7 cellular contexts compared by ENCODE assay signal in the genomic region with DNA sequence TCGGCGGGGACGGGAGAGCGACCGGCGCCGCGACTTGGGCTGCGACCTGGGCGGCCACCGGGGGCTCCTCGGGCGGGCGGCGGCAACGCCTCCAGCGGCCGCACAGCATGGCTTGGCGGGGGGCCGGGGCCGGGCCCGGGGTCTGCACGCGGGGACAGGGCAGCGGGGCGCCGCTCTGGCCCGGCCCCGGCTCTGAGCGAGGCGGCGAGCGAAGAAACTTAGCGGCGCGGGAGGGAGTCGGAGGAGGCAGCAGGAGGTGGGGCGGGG. TPM values are rescaled to one million over a fixed set of nuclear protein-coding genes. Genes with fewer than 3 reads are reported as not detected.
DNase-seq lines count a peak whose midpoint lies in the region; ATAC-seq and TF ChIP-seq lines count a peak whose summit lies in the region.

A gene with protein sequence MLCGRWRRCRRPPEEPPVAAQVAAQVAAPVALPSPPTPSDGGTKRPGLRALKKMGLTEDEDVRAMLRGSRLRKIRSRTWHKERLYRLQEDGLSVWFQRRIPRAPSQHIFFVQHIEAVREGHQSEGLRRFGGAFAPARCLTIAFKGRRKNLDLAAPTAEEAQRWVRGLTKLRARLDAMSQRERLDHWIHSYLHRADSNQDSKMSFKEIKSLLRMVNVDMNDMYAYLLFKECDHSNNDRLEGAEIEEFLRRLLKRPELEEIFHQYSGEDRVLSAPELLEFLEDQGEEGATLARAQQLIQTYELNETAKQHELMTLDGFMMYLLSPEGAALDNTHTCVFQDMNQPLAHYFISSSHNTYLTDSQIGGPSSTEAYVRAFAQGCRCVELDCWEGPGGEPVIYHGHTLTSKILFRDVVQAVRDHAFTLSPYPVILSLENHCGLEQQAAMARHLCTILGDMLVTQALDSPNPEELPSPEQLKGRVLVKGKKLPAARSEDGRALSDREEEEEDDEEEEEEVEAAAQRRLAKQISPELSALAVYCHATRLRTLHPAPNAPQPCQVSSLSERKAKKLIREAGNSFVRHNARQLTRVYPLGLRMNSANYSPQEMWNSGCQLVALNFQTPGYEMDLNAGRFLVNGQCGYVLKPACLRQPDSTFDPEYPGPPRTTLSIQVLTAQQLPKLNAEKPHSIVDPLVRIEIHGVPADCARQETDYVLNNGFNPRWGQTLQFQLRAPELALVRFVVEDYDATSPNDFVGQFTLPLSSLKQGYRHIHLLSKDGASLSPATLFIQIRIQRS (minus strand): TSS at position 214 of the 267 bp plus-strand sequence. CDS start 105 bp downstream, at position 109.

- H3K27me3 Mint-ChIP-seq in WTC11 (ENCODE audit: low read depth), result no peaks in the 10 kb centered on the region; the same call in 1 of the 2 replicates

- no peak for TF ChIP-seq CTCF in WTC11 (IDR thresholded peaks at IDR 0.05)

- H3K4me3 Mint-ChIP-seq in WTC11, result peak within 1 kb of the TSS; percentile 81

- H3K36me3 Mint-ChIP-seq in WTC11, result no peaks in the 10 kb centered on the region

- peak; percentile 9 for ATAC-seq in HG03432 (IDR thresholded peaks at IDR 0.05; ENCODE audit: unreplicated experiment)
- no peak for ATAC-seq in WTC11
- no peak for ATAC-seq in Right ventricle myocardium superior (ENCODE audit: poor library complexity)
- ATAC-seq in GM19467 (IDR thresholded peaks at IDR 0.05; ENCODE audit: unreplicated experiment), result no peak
- ATAC-seq in GM19328 (IDR thresholded peaks at IDR 0.05; ENCODE audit: unreplicated experiment), result no peak

- POLR2A ChIA-PET in WTC11 (lab: Charles Lee), result no interaction called here

- intact Hi-C loops in Right ventricle myocardium superior (cut with DNase I), result loop anchor here (5.0 kb wide), 2 partner anchors 35 to 210 kb away; no protein-coding TSS in a partner anchor

- DNase-seq in WTC11 (ENCODE audit: low spot score) (no peak), Right ventricle myocardium superior (no peak), pulmonary artery endothelial cell (ENCODE audit: low read depth, low spot score) (no peak), UCSD-AML1 (lab: John Stamatoyannopoulos, UW; ENCODE audit: unreplicated experiment) (no peak)

- H3K9me3 Mint-ChIP-seq in WTC11, result no peaks in the 10 kb centered on the region

- CTCF ChIA-PET in WTC11 (lab: Charles Lee), result interaction anchor here (0.7 to 7.6 kb wide), 8 partner anchors 12 to 211 kb away, joined by 3 to 531 read pairs (median 6); a partner anchor contains a TSS

- 0 out of 2 replicates have a peak within 1 kb of the TSS, but pooled peaks have one; percentile 57 for H3K27ac Mint-ChIP-seq in WTC11

- peaks cover 23% of the 10 kb centered on the region for H3K4me1 Mint-ChIP-seq in WTC11

TF ChIP-seq in WTC11, 78 proteins besides CTCF, POLR2A, EP300 and RAD21:
- TF ChIP-seq, protein P1, sequence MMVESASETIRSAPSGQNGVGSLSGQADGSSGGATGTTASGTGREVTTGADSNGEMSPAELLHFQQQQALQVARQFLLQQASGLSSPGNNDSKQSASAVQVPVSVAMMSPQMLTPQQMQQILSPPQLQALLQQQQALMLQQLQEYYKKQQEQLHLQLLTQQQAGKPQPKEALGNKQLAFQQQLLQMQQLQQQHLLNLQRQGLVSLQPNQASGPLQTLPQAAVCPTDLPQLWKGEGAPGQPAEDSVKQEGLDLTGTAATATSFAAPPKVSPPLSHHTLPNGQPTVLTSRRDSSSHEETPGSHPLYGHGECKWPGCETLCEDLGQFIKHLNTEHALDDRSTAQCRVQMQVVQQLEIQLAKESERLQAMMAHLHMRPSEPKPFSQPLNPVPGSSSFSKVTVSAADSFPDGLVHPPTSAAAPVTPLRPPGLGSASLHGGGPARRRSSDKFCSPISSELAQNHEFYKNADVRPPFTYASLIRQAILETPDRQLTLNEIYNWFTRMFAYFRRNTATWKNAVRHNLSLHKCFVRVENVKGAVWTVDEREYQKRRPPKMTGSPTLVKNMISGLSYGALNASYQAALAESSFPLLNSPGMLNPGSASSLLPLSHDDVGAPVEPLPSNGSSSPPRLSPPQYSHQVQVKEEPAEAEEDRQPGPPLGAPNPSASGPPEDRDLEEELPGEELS (CRISPR knock-in tag; IDR thresholded peaks at IDR 0.05), result no peak
- 0 out of 2 replicates have a peak, but pooled peaks have one; percentile 1 for TF ChIP-seq ZNF423 (CRISPR knock-in tag; IDR thresholded peaks at IDR 0.05)

RNA-seq across cellular contexts. Expression of the gene that starts here (rescaled TPM):
- total RNA-seq in WTC11 (2021), result 45.9 to 55.8 TPM (median 55.8 TPM) in 3 replicates
- total RNA-seq in Right ventricle myocardium superior, result 201 TPM
- 10.5 and 13.7 TPM in 2 replicates for total RNA-seq in pulmonary artery endothelial cell
